Comparison of ENCODE assay signal across 24 cellular contexts in the genomic region with DNA sequence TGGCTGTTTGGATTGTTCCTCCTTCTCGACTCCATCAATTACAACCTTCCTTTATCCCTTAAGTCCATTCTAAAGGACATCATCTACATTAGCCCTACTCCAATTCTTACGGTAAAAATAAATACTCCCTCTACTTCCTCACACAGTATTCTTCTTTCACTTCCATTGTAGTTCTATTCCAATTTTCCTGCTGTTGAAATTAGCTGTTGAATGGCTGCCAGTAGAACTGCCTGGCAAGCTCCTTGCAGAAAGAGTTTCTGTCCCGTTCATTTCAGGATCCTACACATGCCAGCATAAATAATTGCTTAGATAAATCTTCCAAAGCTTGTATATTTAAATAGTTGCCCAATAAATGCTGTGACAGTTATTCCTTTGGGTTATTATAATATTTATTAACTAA.
DNase-seq lines count a peak whose midpoint lies in the region; ATAC-seq, FAIRE-seq and TF ChIP-seq lines count a peak whose summit lies in the region.
"Had no signal": no experiment of that assay in that cellular context is flagged by ENCODE, and none has a peak within 500 bp of the region (broad histone marks: within the 10 kb centered on the region; RNA-seq: fewer than 3 reads in every experiment).

No MANE protein-coding gene starts in this region.

- WGBS in H1 (ENCODE audit: extremely low coverage in 1 of 2, insufficient coverage in 1 of 2, insufficient read length in 1 of 2, insufficient replicate concordance in 2 of 2, low coverage in 1 of 2, low lambda C conversion rate in 2 of 2, missing lambda C conversion rate in 1 of 2), 2 experiments = 98% methylated on average over 3 of the region's 3 CpGs; no CpG with 5 or more reads in 1 of the 2 experiments
- 27% methylated on average over 3 of the region's 3 CpGs for WGBS in right cardiac atrium

- H3K4me1 Mint-ChIP-seq in WTC11 = peaks cover 31% of the 10 kb centered on the region

- no peak overlapping the region for H2BK20ac ChIP-seq in H1 (ENCODE audit: low read length)

- no peak for FAIRE-seq in H1 (lab: Jason Lieb, UNC)
- FAIRE-seq: A549, GM12878 had no signal

- intact Hi-C loops in right cardiac atrium (cut with DNase I) (no loop called here), posterior vena cava (cut with DNase I) (no loop called here)

- H3K4me1 ChIP-seq in H1 (replicated peaks in 1 of 4; ENCODE audit: control insufficient read depth in 3 of 4, insufficient read depth in 4 of 4, low read length in 3 of 4) = peaks cover 0 to 15% (median 2%) of the 10 kb centered on the region in 4 experiments; a peak in 3 of 7 replicates
- no peaks in the 10 kb centered on the region for H3K4me1 ChIP-seq in right cardiac atrium (ENCODE audit: control insufficient read depth, insufficient read depth, low read length)
- H3K4me1 ChIP-seq: A549 had no signal

- DNase-seq in AG10803 (ENCODE audit: low read depth) (peak; percentile 5), WTC11 (ENCODE audit: low spot score) (no peak), H1 (ENCODE audit: low read depth in 1 of 2, low spot score in 2 of 2) (no peak), right cardiac atrium (peak in 1 of 3 donors; percentile 59), posterior vena cava (ENCODE audit: low spot score) (no peak)
- DNase-seq: CD4-positive, CD25-positive, alpha-beta regulatory T cell; DMS79; GM23248; IMR-90; MV-4-11; NCI-H1105 treated with DMSO at 0.1 percent for 48 hours; NCI-H1694; NCI-H2081 treated with DMSO at 0.1 percent for 48 hours; NCI-H2171 treated with DMSO at 0.1 percent for 48 hours; NCI-H524 treated with DMSO at 0.1 percent for 48 hours; NCI-H82 had no signal

- H3K36me3 Mint-ChIP-seq in WTC11 = peaks cover 5% of the 10 kb centered on the region
- H3K36me3 Mint-ChIP-seq: CD4-positive, CD25-positive, alpha-beta regulatory T cell had no signal

- TF ChIP-seq RAD21 in H1 (IDR thresholded peaks at IDR 0.05 in 1 of 2, conservative IDR thresholded peaks at IDR 0.05 in 1 of 2; ENCODE audit: low read depth in 2 of 2, low read length in 2 of 2) = no peak

- no peak overlapping the region for H2AK5ac ChIP-seq in H1 (ENCODE audit: low read depth, low read length)

- H4K5ac ChIP-seq in H1 (ENCODE audit: insufficient read length, low read depth, low read length) = no peak overlapping the region

- H3K27ac ChIP-seq in H1 (ENCODE audit: low read depth, low read length) (no peak overlapping the region), right cardiac atrium (ENCODE audit: low read length) (no peak overlapping the region)
- H3K27ac ChIP-seq: A549, GM23248, KMS-11, SJSA1 had no signal

- H2BK120ac ChIP-seq in H1 (replicated peaks; ENCODE audit: low read depth, low read length) = no peak overlapping the region

- H3K27me3 Mint-ChIP-seq in WTC11 (ENCODE audit: low read depth) = no peaks in the 10 kb centered on the region
- H3K27me3 Mint-ChIP-seq: CD4-positive, CD25-positive, alpha-beta regulatory T cell had no signal

- H4K91ac ChIP-seq in H1 (replicated peaks; ENCODE audit: insufficient read length, low read length) = no peak overlapping the region

- no peaks in the 10 kb centered on the region for H3K79me2 ChIP-seq in H1 (ENCODE audit: control insufficient read depth in 1 of 2, insufficient read depth in 2 of 2, low read length in 2 of 2)

- H3K23me2 ChIP-seq in H1 (ENCODE audit: low read depth, low read length) = no peaks in the 10 kb centered on the region

- 0 out of 2 replicates have a peak overlapping the region, but pooled peaks have one; percentile 17 for H2AFZ ChIP-seq in H1 (ENCODE audit: low read length)
- H2AFZ ChIP-seq: GM23248 had no signal

- no peak overlapping the region for H3K56ac ChIP-seq in H1 (replicated peaks; ENCODE audit: insufficient read length, low read depth, low read length)

- TF ChIP-seq POLR2A in H1 (IDR thresholded peaks at IDR 0.05; ENCODE audit: control extremely low read depth in 1 of 2, low read depth in 2 of 2, low read length in 2 of 2) = no peak

- H3K79me1 ChIP-seq in H1 (ENCODE audit: low read depth, low read length) = no peaks in the 10 kb centered on the region

- H2BK15ac ChIP-seq in H1 (ENCODE audit: low read length) = no peak overlapping the region

- POLR2A ChIA-PET in WTC11 (lab: Charles Lee) (no interaction called here), H1 (lab: Charles Lee; ENCODE audit: partially characterized antibody) (no interaction called here)

- H3K9me3 ChIP-seq in H1 (ENCODE audit: insufficient read depth in 2 of 2, low read depth in 1 of 2, low read length in 1 of 2) (no peaks in the 10 kb centered on the region), right cardiac atrium (ENCODE audit: control insufficient read depth, low read length) (no peaks in the 10 kb centered on the region)
- H3K9me3 ChIP-seq: A549, SJSA1 had no signal

- no peak overlapping the region for H2BK12ac ChIP-seq in H1 (ENCODE audit: low read depth, low read length)

- no peak for ATAC-seq in WTC11
- ATAC-seq in right cardiac atrium = peak; percentile 23 to 65
- ATAC-seq in GM18867 (IDR thresholded peaks at IDR 0.05; ENCODE audit: unreplicated experiment) = no peak
- ATAC-seq in GM19395 (IDR thresholded peaks at IDR 0.05; ENCODE audit: unreplicated experiment) = no peak
- ATAC-seq: A549, GM12878, HCT116, Panc1 had no signal

- no peak overlapping the region for H3K27ac Mint-ChIP-seq in WTC11

- no peak overlapping the region for H3K4ac ChIP-seq in H1 (replicated peaks; ENCODE audit: insufficient read length, low read depth, low read length)

- no peak overlapping the region for H3K4me3 ChIP-seq in AG10803 (ENCODE audit: low read length)
- no peak overlapping the region for H3K4me3 ChIP-seq in H1 (ENCODE audit: extremely low read depth in 1 of 4, insufficient read depth in 2 of 4, low read depth in 3 of 4, low read length in 4 of 4)
- no peak overlapping the region for H3K4me3 ChIP-seq in right cardiac atrium (ENCODE audit: low read length)
- H3K4me3 ChIP-seq: A549, GM12878, GM23248, SJSA1 had no signal

- no peak overlapping the region for H3K14ac ChIP-seq in H1 (ENCODE audit: insufficient read length)

- CTCF ChIA-PET in WTC11 (lab: Charles Lee) (no interaction called here), H1 (lab: Charles Lee; ENCODE audit: partially characterized antibody) (no interaction called here)

- H3K9ac ChIP-seq in H1 (replicated peaks in 1 of 4; ENCODE audit: extremely low read depth in 1 of 4, low read depth in 3 of 4, low read length in 3 of 4) = no peak overlapping the region
- H3K9ac ChIP-seq: GM23248, KMS-11 had no signal

- no peak overlapping the region for H4K8ac ChIP-seq in H1 (ENCODE audit: extremely low read depth, insufficient read depth, low read length)

- H3K4me3 Mint-ChIP-seq in WTC11 = no peak overlapping the region
- H3K4me3 Mint-ChIP-seq: CD4-positive, CD25-positive, alpha-beta regulatory T cell had no signal

- H3K23ac ChIP-seq in H1 (ENCODE audit: insufficient read length) = no peak overlapping the region

- no peaks in the 10 kb centered on the region for H3K36me3 ChIP-seq in H1 (ENCODE audit: control insufficient read depth in 2 of 4, insufficient read depth in 4 of 4, low read length in 3 of 4)
- H3K36me3 ChIP-seq: SJSA1 had no signal

- H2BK5ac ChIP-seq in H1 (ENCODE audit: low read depth, low read length) = no peak overlapping the region

- no peak overlapping the region for H3K4me2 ChIP-seq in H1 (ENCODE audit: insufficient read depth in 1 of 2, low read depth in 2 of 2, low read length in 2 of 2)
- H3K4me2 ChIP-seq: A549, KMS-11 had no signal

- H4K20me1 ChIP-seq in H1 (replicated peaks in 1 of 2; ENCODE audit: control insufficient read depth in 1 of 2, insufficient read depth in 2 of 2, low read length in 2 of 2) = no peaks in the 10 kb centered on the region

- TF ChIP-seq EP300 in H1 (IDR thresholded peaks at IDR 0.05; ENCODE audit: borderline replicate concordance in 1 of 2, low read depth in 2 of 2, low read length in 2 of 2) = no peak

- peaks cover 0 to 1% (median 0%) of the 10 kb centered on the region in 4 experiments; a peak in 1 of 7 replicates for H3K27me3 ChIP-seq in H1 (replicated peaks in 1 of 4; ENCODE audit: control insufficient read depth in 3 of 4, extremely low read depth in 1 of 4, insufficient read depth in 3 of 4, low read length in 3 of 4)
- no peaks in the 10 kb centered on the region for H3K27me3 ChIP-seq in right cardiac atrium (ENCODE audit: control insufficient read depth, insufficient read depth)
- H3K27me3 ChIP-seq: SJSA1 had no signal

- peaks cover 12% of the 10 kb centered on the region for H3K9me3 Mint-ChIP-seq in WTC11

- no peak for TF ChIP-seq CTCF in AG10803 (conservative IDR thresholded peaks at IDR 0.05; ENCODE audit: low read length)
- no peak for TF ChIP-seq CTCF in WTC11 (IDR thresholded peaks at IDR 0.05)
- no peak for TF ChIP-seq CTCF in H1 (IDR thresholded peaks at IDR 0.05; ENCODE audit: control extremely low read depth in 1 of 3, insufficient read depth in 1 of 3, low read depth in 1 of 3, low read length in 3 of 3)

- H3K18ac ChIP-seq in H1 (ENCODE audit: extremely low read depth, low read length) = no peak overlapping the region

TF ChIP-seq in WTC11, 78 proteins besides CTCF, POLR2A, EP300 and RAD21 (continues in another document):
- no peak for TF ChIP-seq HMGXB4 (CRISPR knock-in tag; IDR thresholded peaks at IDR 0.05)
- TF ChIP-seq NR1H2 (CRISPR knock-in tag; IDR thresholded peaks at IDR 0.05) = no peak

TF ChIP-seq in H1, 55 proteins besides CTCF, POLR2A, EP300 and RAD21 (continues in another document):
- TF ChIP-seq POLR2AphosphoS5 (IDR thresholded peaks at IDR 0.05; ENCODE audit: low read depth, low read length) = no peak
- no peak for TF ChIP-seq GABPA (IDR thresholded peaks at IDR 0.05; ENCODE audit: borderline replicate concordance, insufficient read depth, low read length)
- no peak for TF ChIP-seq KDM1A (IDR thresholded peaks at IDR 0.05; ENCODE audit: borderline replicate concordance, low read length)
- no peak for TF ChIP-seq TAF7 (optimal IDR thresholded peaks at IDR 0.05; ENCODE audit: borderline replicate concordance, low read depth, low read length)
- TF ChIP-seq SP2 (IDR thresholded peaks at IDR 0.05; ENCODE audit: low read length) = no peak
- no peak for TF ChIP-seq MAFK (IDR thresholded peaks at IDR 0.05; ENCODE audit: low read depth, low read length)
- no peak for TF ChIP-seq YY1 (IDR thresholded peaks at IDR 0.05; ENCODE audit: low read depth, low read length)
- TF ChIP-seq CTBP2 (IDR thresholded peaks at IDR 0.05; ENCODE audit: borderline replicate concordance, insufficient read depth, insufficient read length, low read length) = no peak
- TF ChIP-seq HDAC6 (IDR thresholded peaks at IDR 0.05; ENCODE audit: low read depth, low read length) = no peak
- TF ChIP-seq SIRT6 (IDR thresholded peaks at IDR 0.05; ENCODE audit: low read length) = no peak
- TF ChIP-seq SIX5 (IDR thresholded peaks at IDR 0.05; ENCODE audit: low read depth, low read length) = no peak
- no peak for TF ChIP-seq JUND (IDR thresholded peaks at IDR 0.05; ENCODE audit: low read length)
- no peak for TF ChIP-seq KDM4A (IDR thresholded peaks at IDR 0.05; ENCODE audit: low read depth, low read length, severe bottlenecking)
- no peak for TF ChIP-seq EGR1 (IDR thresholded peaks at IDR 0.05; ENCODE audit: borderline replicate concordance, low read depth, low read length)
- TF ChIP-seq CEBPB (IDR thresholded peaks at IDR 0.05; ENCODE audit: low read depth, low read length) = no peak

Comparison
In these comparisons a context has a peak if more than half of its experiments do, and no peak if none do; other contexts are left out.
1. ATAC-seq: peak in right cardiac atrium (2 of 2); none in WTC11 (single experiment), GM18867 (single experiment) and GM19395 (single experiment).